Comparison of ENCODE assay signal across 8 cellular contexts in the genomic region with DNA sequence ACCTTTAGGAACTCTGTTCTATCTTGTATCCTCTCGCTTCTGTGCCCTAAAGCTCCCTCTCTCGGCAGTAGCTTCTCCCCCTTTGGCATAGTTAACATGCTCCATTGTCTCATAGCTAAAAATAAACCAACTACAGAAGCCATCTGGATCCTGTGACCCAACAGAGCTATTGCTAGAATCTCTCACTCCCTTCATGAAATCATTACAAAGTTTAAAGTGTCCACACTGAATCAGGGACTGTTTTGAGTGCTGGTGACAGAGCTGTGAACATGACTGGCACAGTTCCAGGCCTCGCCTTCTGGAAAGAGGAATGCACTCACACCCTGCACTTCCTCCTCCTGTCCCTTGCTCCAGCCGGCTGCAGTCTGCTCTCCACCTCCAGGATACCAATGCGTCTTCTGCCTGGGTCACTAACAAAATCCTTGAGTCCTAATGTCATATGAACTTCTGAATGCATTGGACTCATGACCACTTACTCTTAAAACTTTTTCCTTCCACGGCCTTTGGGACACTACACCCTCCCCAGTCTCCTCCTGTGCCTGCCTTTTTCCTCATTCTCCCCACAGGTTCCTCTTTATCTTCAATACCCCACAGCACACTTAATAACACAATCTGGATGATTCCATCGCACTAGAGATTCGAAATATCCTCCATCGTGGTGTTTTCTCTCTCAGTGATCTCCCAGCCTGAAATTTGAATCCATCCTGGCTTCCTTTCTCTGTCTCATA. TPM values are rescaled to one million over a fixed set of nuclear protein-coding genes. Genes with fewer than 3 reads are reported as not detected.
DNase-seq lines count a peak whose midpoint lies in the region; ATAC-seq, FAIRE-seq and TF ChIP-seq lines count a peak whose summit lies in the region.

No MANE protein-coding gene starts in this region.

- H3K4me3 ChIP-seq in esophagus squamous epithelium = peak overlapping the region in 2 of 4 donors; percentile 4 to 31
- peak overlapping the region in 1 of 4 donors; percentile 3 for H3K4me3 ChIP-seq in pancreas

- peak; percentile 66 for FAIRE-seq in pancreas (lab: Jason Lieb, UNC)

- in situ Hi-C loops in GM13977 (cut with MboI; ENCODE audit: low pct_unique_long_range_greater_than_20kb, low sequenced_read_pairs, unreplicated experiment) = no loop called here

- TF ChIP-seq CTCF in esophagus squamous epithelium (IDR thresholded peaks at IDR 0.05) = peak in 2 of 6 experiments; percentile 9 to 21
- no peak for TF ChIP-seq CTCF in pancreas (IDR thresholded peaks at IDR 0.05)
- no peak for TF ChIP-seq CTCF in GM13977 (IDR thresholded peaks at IDR 0.05; ENCODE audit: extremely low read depth, insufficient read depth, missing control alignments)

- no peaks in the 10 kb centered on the region for H3K27me3 ChIP-seq in esophagus squamous epithelium
- no peaks in the 10 kb centered on the region for H3K27me3 ChIP-seq in pancreas

- intact Hi-C loops in esophagus squamous epithelium (cut with DNase I) = no loop called here
- intact Hi-C loops in pancreas (cut with DNase I) = no loop called here
- intact Hi-C loops in activated T-helper 1 cell treated with anti-CD3 and anti-CD28 coated beads, Interleukin-12 subunit alpha, Interleukin-12 subunit beta, Interleukin-2, Interleukin-4 antibody, amounts not matched to agents 30 ng/mL and 10 ng/mL and 1 ng/mL, durations not matched to agents 14 hours and 24 hours and 36 hours (cut with micrococcal nuclease) = no loop called here

- ATAC-seq in pancreas (peak; percentile 90 to 96 (median 94)), HG03342 (IDR thresholded peaks at IDR 0.05; ENCODE audit: unreplicated experiment) (no peak), HG03565 (IDR thresholded peaks at IDR 0.05; ENCODE audit: unreplicated experiment) (no peak)

- no peak overlapping the region for H3K27ac Mint-ChIP-seq in activated T-helper 1 cell treated with anti-CD3 and anti-CD28 coated beads, Interleukin-12 subunit alpha, Interleukin-12 subunit beta, Interleukin-2, Interleukin-4 antibody, amounts not matched to agents 30 ng/mL and 10 ng/mL and 1 ng/mL, durations not matched to agents 14 hours and 24 hours and 36 hours

- TF ChIP-seq POLR2A in esophagus squamous epithelium (IDR thresholded peaks at IDR 0.05) = no peak

- DNase-seq in DMS153 (lab: John Stamatoyannopoulos, UW) (peak; percentile 69), NCI-H460 (ENCODE audit: extremely low read depth, low read depth) (peak; percentile 5), esophagus squamous epithelium (lab: John Stamatoyannopoulos, UW) (no peak), pancreas (peak; percentile 71 to 91 (median 86)), GM13977 (ENCODE audit: low spot score) (no peak)
- no peak for DNase-seq in activated T-helper 1 cell treated with anti-CD3 and anti-CD28 coated beads, Interleukin-12 subunit alpha, Interleukin-12 subunit beta, Interleukin-2, Interleukin-4 antibody, amounts not matched to agents 30 ng/mL and 10 ng/mL and 1 ng/mL, durations not matched to agents 14 hours and 24 hours and 36 hours (ENCODE audit: low spot score)

- H3K4me1 ChIP-seq in esophagus squamous epithelium (peaks cover 5 to 34% (median 10%) of the 10 kb centered on the region in 3 donors), pancreas (peaks cover 4 to 15% (median 5%) of the 10 kb centered on the region in 3 donors)

- WGBS in esophagus squamous epithelium, 2 donors = 20 to 24% methylated on average over 9 of the region's 9 CpGs
- WGBS in pancreas, 2 donors = 16 to 17% methylated on average over 9 of the region's 9 CpGs

- H3K36me3 ChIP-seq in esophagus squamous epithelium = peaks cover 0 to 18% (median 0%) of the 10 kb centered on the region in 3 donors
- no peaks in the 10 kb centered on the region for H3K36me3 ChIP-seq in pancreas

- no peaks in the 10 kb centered on the region for H3K9me3 ChIP-seq in esophagus squamous epithelium
- no peaks in the 10 kb centered on the region for H3K9me3 ChIP-seq in pancreas

- H3K27ac ChIP-seq in esophagus squamous epithelium = peak overlapping the region; percentile 53 to 84 (median 66)
- H3K27ac ChIP-seq in pancreas = peak overlapping the region; percentile 27 to 62 (median 50)

- peaks cover 2% of the 10 kb centered on the region for H3K27me3 Mint-ChIP-seq in activated T-helper 1 cell treated with anti-CD3 and anti-CD28 coated beads, Interleukin-12 subunit alpha, Interleukin-12 subunit beta, Interleukin-2, Interleukin-4 antibody, amounts not matched to agents 30 ng/mL and 10 ng/mL and 1 ng/mL, durations not matched to agents 14 hours and 24 hours and 36 hours (ENCODE audit: insufficient read depth)

- no peaks in the 10 kb centered on the region for H3K4me1 Mint-ChIP-seq in activated T-helper 1 cell treated with anti-CD3 and anti-CD28 coated beads, Interleukin-12 subunit alpha, Interleukin-12 subunit beta, Interleukin-2, Interleukin-4 antibody, amounts not matched to agents 30 ng/mL and 10 ng/mL and 1 ng/mL, durations not matched to agents 14 hours and 24 hours and 36 hours (ENCODE audit: low read depth)

- H3K36me3 Mint-ChIP-seq in activated T-helper 1 cell treated with anti-CD3 and anti-CD28 coated beads, Interleukin-12 subunit alpha, Interleukin-12 subunit beta, Interleukin-2, Interleukin-4 antibody, amounts not matched to agents 30 ng/mL and 10 ng/mL and 1 ng/mL, durations not matched to agents 14 hours and 24 hours and 36 hours (ENCODE audit: low read depth) = no peaks in the 10 kb centered on the region

- H3K9me3 Mint-ChIP-seq in activated T-helper 1 cell treated with anti-CD3 and anti-CD28 coated beads, Interleukin-12 subunit alpha, Interleukin-12 subunit beta, Interleukin-2, Interleukin-4 antibody, amounts not matched to agents 30 ng/mL and 10 ng/mL and 1 ng/mL, durations not matched to agents 14 hours and 24 hours and 36 hours = no peaks in the 10 kb centered on the region

- H3K4me3 Mint-ChIP-seq in activated T-helper 1 cell treated with anti-CD3 and anti-CD28 coated beads, Interleukin-12 subunit alpha, Interleukin-12 subunit beta, Interleukin-2, Interleukin-4 antibody, amounts not matched to agents 30 ng/mL and 10 ng/mL and 1 ng/mL, durations not matched to agents 14 hours and 24 hours and 36 hours = no peak overlapping the region

RNA-seq across cellular contexts. Expression of a gene that starts 13.2 kb away (rescaled TPM):
- total RNA-seq in NCI-H460 (2014; rRNA removed; shearing (Covaris generic)) = 0.37 TPM in 1 of 2 replicates, not detected in the other
- polyA plus RNA-seq in NCI-H460 (2014; cell fraction: nucleus; rRNA removed) = 0.07 TPM in 1 of 2 replicates, not detected in the other
- total RNA-seq in esophagus squamous epithelium (10 to 100 TPM; 32.4 to 71.8 (median 56.5) TPM), pancreas (10 to 100 TPM in 5 of 6 donors, 1 to 10 TPM in 1; 8.7 to 35.4 (median 12.5) TPM)
- 1 to 10 TPM; 3.2 to 4.1 TPM for polyA plus RNA-seq in pancreas
- not detected in 2 replicates for total RNA-seq in activated T-helper 1 cell treated with anti-CD3 and anti-CD28 coated beads, Interleukin-12 subunit alpha, Interleukin-12 subunit beta, Interleukin-2, Interleukin-4 antibody, amounts not matched to agents 30 ng/mL and 10 ng/mL and 1 ng/mL, durations not matched to agents 14 hours and 24 hours and 36 hours

Comparison
In these comparisons a context has a peak if more than half of its experiments do, and no peak if none do; other contexts are left out.
1. DNase-seq: peak in DMS153 (single experiment), NCI-H460 (single experiment) and pancreas (6 of 6); none in esophagus squamous epithelium (single experiment), GM13977 (single experiment) and activated T-helper 1 cell treated with anti-CD3 and anti-CD28 coated beads, Interleukin-12 subunit alpha, Interleukin-12 subunit beta, Interleukin-2, Interleukin-4 antibody, amounts not matched to agents 30 ng/mL and 10 ng/mL and 1 ng/mL, durations not matched to agents 14 hours and 24 hours and 36 hours (single experiment).
2. ATAC-seq: peak in pancreas (4 of 4); none in HG03342 (single experiment) and HG03565 (single experiment).